In genomic region chr21:39647476-39647875, GRCh38 we compare ENCODE assay signal across 16 cellular contexts. TPM values are rescaled to one million over a fixed set of nuclear protein-coding genes. Genes with fewer than 3 reads are reported as not detected.
A peak's percentile ranks its signal among the peaks of the same experiment; 100 is the strongest.
DNase-seq lines count a peak whose midpoint lies in the region; ATAC-seq, FAIRE-seq and TF ChIP-seq lines count a peak whose summit lies in the region.
"Had no signal": no experiment of that assay in that cellular context is flagged by ENCODE, and none has a peak within 500 bp of the region (broad histone marks: within the 10 kb centered on the region; RNA-seq: fewer than 3 reads in every experiment).

No MANE protein-coding gene starts in this region.

- H3K27me3 ChIP-seq in MG63 (no peaks in the 10 kb centered on the region; the same call in 1 of the 2 replicates), bronchial epithelial cell (ENCODE audit: control insufficient read depth, insufficient read depth, low read length) (no peaks in the 10 kb centered on the region), mesenchymal stem cell (ENCODE audit: control insufficient read depth in 1 of 2, insufficient read depth in 1 of 2, low read length in 2 of 2) (peaks cover 0 to 22% of the 10 kb centered on the region in 2 experiments)
- H3K27me3 ChIP-seq: ovary had no signal

- DNase-seq in EL, result peak; percentile 86
- peak; percentile 70 for DNase-seq in MG63
- peak; percentile 48 for DNase-seq in bronchial epithelial cell (ENCODE audit: low read depth)
- DNase-seq in mesenchymal stem cell, result peak; percentile 82
- DNase-seq in HuH-7.5 (ENCODE audit: low spot score), result no peak
- DNase-seq in NCI-H526 treated with DMSO at 0.1 percent for 48 hours (lab: John Stamatoyannopoulos, UW), result no peak
- DNase-seq in NCI-H446 treated with DMSO at 0.1 percent for 48 hours (lab: John Stamatoyannopoulos, UW), result no peak
- DNase-seq: activated effector memory CD4-positive, alpha-beta T cell treated with anti-CD3 and anti-CD28 coated beads, Interleukin-2, amount 50 U/mL, for 16 hours; NCI-H2107; ovary; stimulated activated CD4-positive, alpha-beta T cell treated with anti-CD3 and anti-CD28 coated beads, Interleukin-12 subunit alpha, Interleukin-12 subunit beta, amount 100 ng/mL, for 4 hours had no signal

- no peak overlapping the region for H3K9ac ChIP-seq in mesenchymal stem cell (ENCODE audit: low read length)

- peak overlapping the region; percentile 36 for H3K27ac ChIP-seq in mesenchymal stem cell (ENCODE audit: low read length, poor library complexity, severe bottlenecking)
- H3K27ac ChIP-seq: ovary had no signal

- no peak overlapping the region for H4K91ac ChIP-seq in mesenchymal stem cell (ENCODE audit: low read length)

- H2BK5ac ChIP-seq in mesenchymal stem cell (ENCODE audit: low read depth, low read length, poor library complexity, severe bottlenecking), result no peak overlapping the region

- H3K23ac ChIP-seq in mesenchymal stem cell (ENCODE audit: low read length in 2 of 2), result no peak overlapping the region

- no peak overlapping the region for H4K8ac ChIP-seq in mesenchymal stem cell (ENCODE audit: low read length)

- H3K4ac ChIP-seq in mesenchymal stem cell (ENCODE audit: low read depth in 1 of 2, low read length in 2 of 2), result no peak overlapping the region

- H3K4me1 ChIP-seq in mesenchymal stem cell (ENCODE audit: control insufficient read depth, insufficient read depth, low read depth, low read length), result peaks cover 5% of the 10 kb centered on the region

- TF ChIP-seq CTCF in bronchial epithelial cell (IDR thresholded peaks at IDR 0.05; ENCODE audit: insufficient read depth, low read length, severe bottlenecking), result no peak

- 28% methylated on average over 6 of the region's 6 CpGs for WGBS in mesenchymal stem cell

- H2AFZ ChIP-seq in mesenchymal stem cell (ENCODE audit: low read depth, low read length), result no peak overlapping the region

- no peak overlapping the region for H3K4me2 ChIP-seq in mesenchymal stem cell (ENCODE audit: low read length, poor library complexity, severe bottlenecking)

- ATAC-seq in GM19395 (IDR thresholded peaks at IDR 0.05; ENCODE audit: unreplicated experiment), result no peak
- ATAC-seq: HCT116 had no signal

- H3K79me1 ChIP-seq in mesenchymal stem cell (replicated peaks; ENCODE audit: low read length, poor library complexity, severe bottlenecking), result peaks cover 46% of the 10 kb centered on the region

- FAIRE-seq in bronchial epithelial cell (lab: Jason Lieb, UNC), result no peak
- FAIRE-seq: keratinocyte had no signal

- H3K9me3 ChIP-seq in MG63, result no peaks in the 10 kb centered on the region
- H3K9me3 ChIP-seq in mesenchymal stem cell (ENCODE audit: control insufficient read depth, low read length), result no peaks in the 10 kb centered on the region
- H3K9me3 ChIP-seq: ovary had no signal

- no peak overlapping the region for H2BK12ac ChIP-seq in mesenchymal stem cell (ENCODE audit: low read length in 2 of 2)

- H2AK5ac ChIP-seq in mesenchymal stem cell (ENCODE audit: low read length, severe bottlenecking), result no peak overlapping the region

- H3K14ac ChIP-seq in mesenchymal stem cell (ENCODE audit: low read length in 2 of 2), result no peak overlapping the region

- no peaks in the 10 kb centered on the region for H3K36me3 ChIP-seq in MG63
- no peaks in the 10 kb centered on the region for H3K36me3 ChIP-seq in bronchial epithelial cell (ENCODE audit: control insufficient read depth, insufficient read depth, low read length)
- peaks cover 0 to 32% of the 10 kb centered on the region in 2 experiments for H3K36me3 ChIP-seq in mesenchymal stem cell (ENCODE audit: control insufficient read depth in 1 of 2, insufficient read depth in 2 of 2, low read depth in 1 of 2, low read length in 2 of 2)
- H3K36me3 ChIP-seq: ovary had no signal

- H3K4me3 ChIP-seq in MG63, result no peak overlapping the region
- H3K4me3 ChIP-seq in bronchial epithelial cell (ENCODE audit: low read depth, low read length), result no peak overlapping the region
- H3K4me3 ChIP-seq in mesenchymal stem cell (ENCODE audit: insufficient read depth in 1 of 2, low read depth in 1 of 2, low read length in 2 of 2), result no peak overlapping the region
- H3K4me3 ChIP-seq: ovary had no signal

- no peak overlapping the region for H3K18ac ChIP-seq in mesenchymal stem cell (ENCODE audit: low read depth in 1 of 2, low read length in 2 of 2)

- no peak overlapping the region for H2BK120ac ChIP-seq in mesenchymal stem cell (ENCODE audit: low read depth, low read length)

- no peak overlapping the region for H2BK15ac ChIP-seq in mesenchymal stem cell (ENCODE audit: low read depth, poor library complexity, severe bottlenecking)

RNA-seq across cellular contexts. Expression of gene B3GALT5, which starts 34.7 kb away (rescaled TPM):
- 0.02 and 0.10 TPM in 2 replicates for total RNA-seq in MG63 (2014; rRNA removed; shearing (Covaris generic); ENCODE audit: low replicate concordance)
- under 0.01 and 0.90 TPM in 2 replicates for total RNA-seq in bronchial epithelial cell
- 0.07 TPM for polyA plus RNA-seq in mesenchymal stem cell (2013, experiment 1 of 2)
- 0.07 TPM for polyA plus RNA-seq in mesenchymal stem cell (2013, experiment 2 of 2)
- total RNA-seq: activated CD8-positive, alpha-beta memory T cell treated with anti-CD3 and anti-CD28 coated beads for 36 hours; mononuclear cell had no signal
- polyA plus RNA-seq: keratinocyte had no signal

Comparison
In these comparisons a context has a peak if more than half of its experiments do, and no peak if none do; other contexts are left out.
1. DNase-seq: peak in EL (single experiment), MG63 (single experiment), bronchial epithelial cell (single experiment) and mesenchymal stem cell (single experiment); none in HuH-7.5 (single experiment), NCI-H526 treated with DMSO at 0.1 percent for 48 hours (single experiment) and NCI-H446 treated with DMSO at 0.1 percent for 48 hours (single experiment).